13 cellular contexts compared by ENCODE assay signal in genomic region chr1:199123615-199124014, GRCh38.
DNase-seq lines count a peak whose midpoint lies in the region; ATAC-seq and TF ChIP-seq lines count a peak whose summit lies in the region.
"Had no signal": no experiment of that assay in that cellular context is flagged by ENCODE, and none has a peak within 500 bp of the region (broad histone marks: within the 10 kb centered on the region; RNA-seq: fewer than 3 reads in every experiment).

No MANE protein-coding gene starts in this region.

- H3K36me3 ChIP-seq in testis (ENCODE audit: low read depth, missing control alignments): no peaks in the 10 kb centered on the region
- H3K36me3 ChIP-seq: thoracic aorta had no signal

- no peak overlapping the region for H3K4me3 ChIP-seq in testis
- H3K4me3 ChIP-seq: PC-9, thoracic aorta had no signal

- H3K27ac ChIP-seq in testis: no peak overlapping the region
- H3K27ac ChIP-seq: PC-9, thoracic aorta had no signal

- 93 to 95% methylated on average over 4 of the region's 4 CpGs for WGBS in testis, 2 donors

- no peak for TF ChIP-seq CTCF in testis (IDR thresholded peaks at IDR 0.05)

- TF ChIP-seq POLR2A in testis (IDR thresholded peaks at IDR 0.05): no peak

- peak; percentile 4 for DNase-seq in H4 (ENCODE audit: low spot score)
- DNase-seq in NOMO-1 treated with dmso at 0.1 percent for 144 hours (lab: John Stamatoyannopoulos, UW; ENCODE audit: unreplicated experiment): peak; percentile 86
- peak; percentile 9 for DNase-seq in fibroblast of gingiva (ENCODE audit: low read depth)
- DNase-seq in stimulated activated naive CD8-positive, alpha-beta T cell treated with anti-CD3 and anti-CD28 coated beads, Interleukin-15, Interleukin-2, amounts not matched to agents 100 U/mL and 50 U/mL, for 24 hours: no peak
- DNase-seq in NCI-H2029 (lab: John Stamatoyannopoulos, UW): no peak
- no peak for DNase-seq in testis
- no peak for DNase-seq in activated CD4-positive, alpha-beta T cell treated with anti-CD3 and anti-CD28 coated beads for 1 hour
- DNase-seq: NCI-H2107 had no signal

- intact Hi-C loops in testis (cut with DNase I; ENCODE audit: low total_unique reads): no loop called here

- H3K9me3 ChIP-seq in testis: no peaks in the 10 kb centered on the region
- H3K9me3 ChIP-seq: thoracic aorta had no signal

- peak; percentile 65 for ATAC-seq in stimulated activated naive CD8-positive, alpha-beta T cell treated with anti-CD3 and anti-CD28 coated beads, Interleukin-15, Interleukin-2, amounts not matched to agents 100 U/mL and 50 U/mL, for 24 hours
- ATAC-seq: activated naive CD4-positive, alpha-beta T cell treated with anti-CD3 and anti-CD28 coated beads, Interleukin-2, amount 50 U/mL, for 72 hours; HepG2; naive thymus-derived CD4-positive, alpha-beta T cell had no signal

- no peaks in the 10 kb centered on the region for H3K27me3 ChIP-seq in testis

- H3K4me1 ChIP-seq in testis: no peaks in the 10 kb centered on the region

Comparison
In these comparisons a context has a peak if more than half of its experiments do, and no peak if none do; other contexts are left out.
1. DNase-seq: peak in H4 (single experiment), NOMO-1 treated with dmso at 0.1 percent for 144 hours (single experiment) and fibroblast of gingiva (single experiment); none in stimulated activated naive CD8-positive, alpha-beta T cell treated with anti-CD3 and anti-CD28 coated beads, Interleukin-15, Interleukin-2, amounts not matched to agents 100 U/mL and 50 U/mL, for 24 hours (single experiment), NCI-H2029 (single experiment), testis (single experiment) and activated CD4-positive, alpha-beta T cell treated with anti-CD3 and anti-CD28 coated beads for 1 hour (single experiment).